1 cellular context compared by ENCODE assay signal in the genomic region with DNA sequence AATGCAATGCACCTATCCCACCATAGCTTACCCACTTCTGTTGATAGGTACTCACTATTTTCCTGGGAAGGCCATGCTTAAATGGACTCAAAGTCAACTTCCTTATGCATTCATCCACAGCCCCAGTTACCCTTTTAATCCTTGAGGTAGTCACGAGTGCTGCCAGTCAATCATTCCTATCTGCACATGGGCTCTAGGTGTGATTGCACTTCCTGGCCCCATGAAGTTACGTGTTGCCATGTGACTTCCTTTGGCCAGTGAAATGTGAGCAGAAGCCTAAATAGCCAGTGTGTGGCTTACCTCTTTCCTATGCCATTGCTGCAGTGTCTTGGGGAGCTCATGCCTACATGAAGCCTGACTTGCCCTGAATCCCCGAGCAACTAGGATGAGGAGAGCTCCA.
TF ChIP-seq lines count a peak whose summit lies in the region.

No MANE protein-coding gene starts in this region.

TF ChIP-seq in GM12878, 131 proteins besides CTCF, POLR2A, EP300 and RAD21:
- TF ChIP-seq, protein P1, sequence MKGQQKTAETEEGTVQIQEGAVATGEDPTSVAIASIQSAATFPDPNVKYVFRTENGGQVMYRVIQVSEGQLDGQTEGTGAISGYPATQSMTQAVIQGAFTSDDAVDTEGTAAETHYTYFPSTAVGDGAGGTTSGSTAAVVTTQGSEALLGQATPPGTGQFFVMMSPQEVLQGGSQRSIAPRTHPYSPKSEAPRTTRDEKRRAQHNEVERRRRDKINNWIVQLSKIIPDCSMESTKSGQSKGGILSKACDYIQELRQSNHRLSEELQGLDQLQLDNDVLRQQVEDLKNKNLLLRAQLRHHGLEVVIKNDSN (IDR thresholded peaks at IDR 0.05; ENCODE audit: borderline replicate concordance, extremely low read length, insufficient read depth, low read depth, low read length), result peak; percentile 26
- TF ChIP-seq RUNX3 (IDR thresholded peaks at IDR 0.05; ENCODE audit: low read length) (no peak), MEF2A (IDR thresholded peaks at IDR 0.05; ENCODE audit: insufficient read depth, low read depth, low read length) (no peak)
- TF ChIP-seq, protein P2, sequence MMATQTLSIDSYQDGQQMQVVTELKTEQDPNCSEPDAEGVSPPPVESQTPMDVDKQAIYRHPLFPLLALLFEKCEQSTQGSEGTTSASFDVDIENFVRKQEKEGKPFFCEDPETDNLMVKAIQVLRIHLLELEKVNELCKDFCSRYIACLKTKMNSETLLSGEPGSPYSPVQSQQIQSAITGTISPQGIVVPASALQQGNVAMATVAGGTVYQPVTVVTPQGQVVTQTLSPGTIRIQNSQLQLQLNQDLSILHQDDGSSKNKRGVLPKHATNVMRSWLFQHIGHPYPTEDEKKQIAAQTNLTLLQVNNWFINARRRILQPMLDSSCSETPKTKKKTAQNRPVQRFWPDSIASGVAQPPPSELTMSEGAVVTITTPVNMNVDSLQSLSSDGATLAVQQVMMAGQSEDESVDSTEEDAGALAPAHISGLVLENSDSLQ (IDR thresholded peaks at IDR 0.05), result peak; percentile 70
